9 cellular contexts compared by ENCODE assay signal in genomic region chr2:110804915-110805314, GRCh38.
A peak's percentile ranks its signal among the peaks of the same experiment; 100 is the strongest.
DNase-seq lines count a peak whose midpoint lies in the region; ATAC-seq, FAIRE-seq and TF ChIP-seq lines count a peak whose summit lies in the region.
"Had no signal": no experiment of that assay in that cellular context is flagged by ENCODE, and none has a peak within 500 bp of the region (broad histone marks: within the 10 kb centered on the region; RNA-seq: fewer than 3 reads in every experiment).

No MANE protein-coding gene starts in this region.

- no peak for TF ChIP-seq CTCF in GM10248 (IDR thresholded peaks at IDR 0.05; ENCODE audit: control extremely low read depth, extremely low read depth, low read depth, missing control alignments)
- TF ChIP-seq CTCF in vagina (IDR thresholded peaks at IDR 0.05), result no peak
- TF ChIP-seq CTCF in coronary artery (IDR thresholded peaks at IDR 0.05), result no peak

- 58 to 77% (median 70%) methylated on average over 10 of the region's 10 CpGs for WGBS in small intestine, 3 donors

- no peaks in the 10 kb centered on the region for H3K9me3 ChIP-seq in small intestine (ENCODE audit: control insufficient read depth, low read depth)
- H3K9me3 ChIP-seq in vagina, result no peaks in the 10 kb centered on the region

- H3K4me1 ChIP-seq in small intestine (ENCODE audit: control insufficient read depth in 2 of 2, insufficient read depth in 1 of 2, low read depth in 1 of 2, low read length in 1 of 2), result no peaks in the 10 kb centered on the region
- no peaks in the 10 kb centered on the region for H3K4me1 ChIP-seq in vagina

- POLR2A ChIA-PET in GM10248 (lab: Yijun Ruan, JAX), result no interaction called here

- H3K36me3 ChIP-seq in small intestine (ENCODE audit: control insufficient read depth in 2 of 2, insufficient read depth in 2 of 2, low read length in 2 of 2) (no peaks in the 10 kb centered on the region), vagina (no peaks in the 10 kb centered on the region)

- FAIRE-seq in small intestine (lab: Jason Lieb, UNC), result no peak

- CTCF ChIA-PET in GM10248 (lab: Yijun Ruan, JAX), result interaction anchor here (1.2 to 1.9 kb wide), 3 partner anchors 9 to 339 kb away, joined by 4 to 6 read pairs (median 5); no protein-coding TSS in a partner anchor

- H3K27ac ChIP-seq in small intestine (ENCODE audit: low read depth in 1 of 2, low read length in 1 of 2) (no peak overlapping the region), vagina (no peak overlapping the region), coronary artery (no peak overlapping the region)
- H3K27ac ChIP-seq: SK-N-MC had no signal

- ATAC-seq in HG03045 (IDR thresholded peaks at IDR 0.05; ENCODE audit: unreplicated experiment) (peak; percentile 59), HG02840 (IDR thresholded peaks at IDR 0.05; ENCODE audit: low FRiP score, unreplicated experiment) (no peak)

- H3K4me3 ChIP-seq in small intestine (ENCODE audit: low read depth in 1 of 2, low read length in 2 of 2) (no peak overlapping the region), vagina (no peak overlapping the region), coronary artery (no peak overlapping the region)
- H3K4me3 ChIP-seq: SK-N-MC had no signal

- no peak for TF ChIP-seq POLR2A in vagina (IDR thresholded peaks at IDR 0.05)

- DNase-seq in GM10248 (ENCODE audit: extremely low spot score) (peak; percentile 65), small intestine (peak; percentile 20), vagina (ENCODE audit: extremely low spot score in 2 of 2) (no peak), coronary artery (ENCODE audit: low spot score) (no peak), NCI-H524 treated with DMSO at 0.1 percent for 48 hours (lab: John Stamatoyannopoulos, UW) (no peak)
- peak; percentile 64 to 75 for DNase-seq in activated CD4-positive, alpha-beta T cell treated with anti-CD3 and anti-CD28 coated beads, Interleukin-2, amount 50 U/mL, for 48 hours

- H3K27me3 ChIP-seq in small intestine (ENCODE audit: control insufficient read depth in 2 of 2, insufficient read depth in 2 of 2, low read length in 2 of 2), result peaks cover 0 to 3% of the 10 kb centered on the region in 2 donors
- H3K27me3 ChIP-seq in vagina, result no peaks in the 10 kb centered on the region

- intact Hi-C loops in vagina (cut with DNase I), result no loop called here

Comparison
In these comparisons a context has a peak if more than half of its experiments do, and no peak if none do; other contexts are left out.
1. DNase-seq: peak in GM10248 (single experiment), activated CD4-positive, alpha-beta T cell treated with anti-CD3 and anti-CD28 coated beads, Interleukin-2, amount 50 U/mL, for 48 hours (2 of 2) and small intestine (single experiment); none in vagina (0 of 2), coronary artery (single experiment) and NCI-H524 treated with DMSO at 0.1 percent for 48 hours (single experiment).